ENCODE assay signal across 2 cellular contexts in the genomic region with DNA sequence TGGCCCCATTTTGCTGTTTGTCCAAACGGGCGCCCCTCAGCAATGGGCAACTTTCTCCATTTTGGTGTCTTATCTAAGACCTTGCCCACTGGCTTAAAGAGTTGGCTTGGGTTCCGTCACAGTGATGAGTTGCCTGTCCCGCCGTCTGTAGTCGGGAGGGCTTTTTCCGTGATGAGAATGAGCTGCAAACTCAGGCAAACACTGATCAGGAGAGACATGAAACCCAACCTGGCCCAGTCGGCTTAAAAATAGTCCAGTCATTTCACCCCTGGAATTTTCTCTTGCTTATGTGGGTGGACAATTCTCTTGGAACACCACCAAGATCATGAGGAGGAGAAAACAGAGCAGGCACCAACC.
TF ChIP-seq lines count a peak whose summit lies in the region.

No MANE protein-coding gene starts in this region.

TF ChIP-seq in HCT116, 20 proteins besides CTCF, POLR2A, EP300 and RAD21:
- no peak for TF ChIP-seq ZFX (IDR thresholded peaks at IDR 0.05)

TF ChIP-seq in GM12878, 131 proteins besides CTCF, POLR2A, EP300 and RAD21:
- TF ChIP-seq ZNF274 (IDR thresholded peaks at IDR 0.05; ENCODE audit: insufficient read depth, insufficient read length) (no peak), TBL1XR1 (IDR thresholded peaks at IDR 0.05; ENCODE audit: low read depth, low read length) (no peak), DPF2 (IDR thresholded peaks at IDR 0.05) (no peak), BMI1 (IDR thresholded peaks at IDR 0.05; ENCODE audit: borderline replicate concordance) (no peak), CBFB (IDR thresholded peaks at IDR 0.05; ENCODE audit: low read depth) (no peak), CREB1 (IDR thresholded peaks at IDR 0.05; ENCODE audit: low read depth) (no peak), ZBED1 (IDR thresholded peaks at IDR 0.05; ENCODE audit: borderline replicate concordance) (no peak), MYB (IDR thresholded peaks at IDR 0.05; ENCODE audit: borderline replicate concordance, low read depth, low read length) (no peak), BACH1 (IDR thresholded peaks at IDR 0.05; ENCODE audit: borderline replicate concordance) (no peak), FOXM1 (IDR thresholded peaks at IDR 0.05; ENCODE audit: low read depth, low read length) (no peak), SMAD1 (IDR thresholded peaks at IDR 0.05; ENCODE audit: low read depth, partially characterized antibody) (no peak), HDAC2 (IDR thresholded peaks at IDR 0.05) (no peak), ESRRA (IDR thresholded peaks at IDR 0.05; ENCODE audit: low read length) (no peak), ZNF217 (IDR thresholded peaks at IDR 0.05) (no peak)
- TF ChIP-seq, protein P1, sequence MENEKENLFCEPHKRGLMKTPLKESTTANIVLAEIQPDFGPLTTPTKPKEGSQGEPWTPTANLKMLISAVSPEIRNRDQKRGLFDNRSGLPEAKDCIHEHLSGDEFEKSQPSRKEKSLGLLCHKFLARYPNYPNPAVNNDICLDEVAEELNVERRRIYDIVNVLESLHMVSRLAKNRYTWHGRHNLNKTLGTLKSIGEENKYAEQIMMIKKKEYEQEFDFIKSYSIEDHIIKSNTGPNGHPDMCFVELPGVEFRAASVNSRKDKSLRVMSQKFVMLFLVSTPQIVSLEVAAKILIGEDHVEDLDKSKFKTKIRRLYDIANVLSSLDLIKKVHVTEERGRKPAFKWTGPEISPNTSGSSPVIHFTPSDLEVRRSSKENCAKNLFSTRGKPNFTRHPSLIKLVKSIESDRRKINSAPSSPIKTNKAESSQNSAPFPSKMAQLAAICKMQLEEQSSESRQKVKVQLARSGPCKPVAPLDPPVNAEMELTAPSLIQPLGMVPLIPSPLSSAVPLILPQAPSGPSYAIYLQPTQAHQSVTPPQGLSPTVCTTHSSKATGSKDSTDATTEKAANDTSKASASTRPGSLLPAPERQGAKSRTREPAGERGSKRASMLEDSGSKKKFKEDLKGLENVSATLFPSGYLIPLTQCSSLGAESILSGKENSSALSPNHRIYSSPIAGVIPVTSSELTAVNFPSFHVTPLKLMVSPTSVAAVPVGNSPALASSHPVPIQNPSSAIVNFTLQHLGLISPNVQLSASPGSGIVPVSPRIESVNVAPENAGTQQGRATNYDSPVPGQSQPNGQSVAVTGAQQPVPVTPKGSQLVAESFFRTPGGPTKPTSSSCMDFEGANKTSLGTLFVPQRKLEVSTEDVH (IDR thresholded peaks at IDR 0.05; ENCODE audit: low read depth, partially characterized antibody) = no peak
- TF ChIP-seq, protein P2, sequence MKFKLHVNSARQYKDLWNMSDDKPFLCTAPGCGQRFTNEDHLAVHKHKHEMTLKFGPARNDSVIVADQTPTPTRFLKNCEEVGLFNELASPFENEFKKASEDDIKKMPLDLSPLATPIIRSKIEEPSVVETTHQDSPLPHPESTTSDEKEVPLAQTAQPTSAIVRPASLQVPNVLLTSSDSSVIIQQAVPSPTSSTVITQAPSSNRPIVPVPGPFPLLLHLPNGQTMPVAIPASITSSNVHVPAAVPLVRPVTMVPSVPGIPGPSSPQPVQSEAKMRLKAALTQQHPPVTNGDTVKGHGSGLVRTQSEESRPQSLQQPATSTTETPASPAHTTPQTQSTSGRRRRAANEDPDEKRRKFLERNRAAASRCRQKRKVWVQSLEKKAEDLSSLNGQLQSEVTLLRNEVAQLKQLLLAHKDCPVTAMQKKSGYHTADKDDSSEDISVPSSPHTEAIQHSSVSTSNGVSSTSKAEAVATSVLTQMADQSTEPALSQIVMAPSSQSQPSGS (IDR thresholded peaks at IDR 0.05; ENCODE audit: low read length) = no peak
- TF ChIP-seq, protein P3, sequence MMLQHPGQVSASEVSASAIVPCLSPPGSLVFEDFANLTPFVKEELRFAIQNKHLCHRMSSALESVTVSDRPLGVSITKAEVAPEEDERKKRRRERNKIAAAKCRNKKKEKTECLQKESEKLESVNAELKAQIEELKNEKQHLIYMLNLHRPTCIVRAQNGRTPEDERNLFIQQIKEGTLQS (IDR thresholded peaks at IDR 0.05; ENCODE audit: borderline replicate concordance, extremely low read depth, low read depth, low read length) = no peak
- TF ChIP-seq, protein P4, sequence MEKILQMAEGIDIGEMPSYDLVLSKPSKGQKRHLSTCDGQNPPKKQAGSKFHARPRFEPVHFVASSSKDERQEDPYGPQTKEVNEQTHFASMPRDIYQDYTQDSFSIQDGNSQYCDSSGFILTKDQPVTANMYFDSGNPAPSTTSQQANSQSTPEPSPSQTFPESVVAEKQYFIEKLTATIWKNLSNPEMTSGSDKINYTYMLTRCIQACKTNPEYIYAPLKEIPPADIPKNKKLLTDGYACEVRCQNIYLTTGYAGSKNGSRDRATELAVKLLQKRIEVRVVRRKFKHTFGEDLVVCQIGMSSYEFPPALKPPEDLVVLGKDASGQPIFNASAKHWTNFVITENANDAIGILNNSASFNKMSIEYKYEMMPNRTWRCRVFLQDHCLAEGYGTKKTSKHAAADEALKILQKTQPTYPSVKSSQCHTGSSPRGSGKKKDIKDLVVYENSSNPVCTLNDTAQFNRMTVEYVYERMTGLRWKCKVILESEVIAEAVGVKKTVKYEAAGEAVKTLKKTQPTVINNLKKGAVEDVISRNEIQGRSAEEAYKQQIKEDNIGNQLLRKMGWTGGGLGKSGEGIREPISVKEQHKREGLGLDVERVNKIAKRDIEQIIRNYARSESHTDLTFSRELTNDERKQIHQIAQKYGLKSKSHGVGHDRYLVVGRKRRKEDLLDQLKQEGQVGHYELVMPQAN (conservative IDR thresholded peaks at IDR 0.05) = no peak
